Comparison of ENCODE assay signal across 9 cellular contexts in genomic region chr19:36113425-36113824, GRCh38. TPM values are rescaled to one million over a fixed set of nuclear protein-coding genes. Genes with fewer than 3 reads are reported as not detected.
DNase-seq lines count a peak whose midpoint lies in the region; ATAC-seq and TF ChIP-seq lines count a peak whose summit lies in the region.
"Had no signal": no experiment of that assay in that cellular context is flagged by ENCODE, and none has a peak within 500 bp of the region (broad histone marks: within the 10 kb centered on the region; RNA-seq: fewer than 3 reads in every experiment).

No MANE protein-coding gene starts in this region.

- H3K27me3 ChIP-seq in HUES48 (ENCODE audit: control insufficient read depth, insufficient read depth, low read length) (no peaks in the 10 kb centered on the region), mucosa of stomach (ENCODE audit: control insufficient read depth, insufficient read depth, low read length) (no peaks in the 10 kb centered on the region)

- TF ChIP-seq CTCF in AG04449 (IDR thresholded peaks at IDR 0.05; ENCODE audit: insufficient read depth, low read length, missing control alignments) (no peak), brain (conservative IDR thresholded peaks at IDR 0.05) (no peak)

- no peak for ATAC-seq in GM21723 (IDR thresholded peaks at IDR 0.05; ENCODE audit: unreplicated experiment)
- ATAC-seq in HG03159 (IDR thresholded peaks at IDR 0.05; ENCODE audit: unreplicated experiment) = no peak
- no peak for ATAC-seq in HG03095 (IDR thresholded peaks at IDR 0.05; ENCODE audit: unreplicated experiment)

- CTCF ChIA-PET in AG04449 (lab: Yijun Ruan, JAX) = no interaction called here

- H3K4me3 ChIP-seq in AG04449 (ENCODE audit: low read depth, low read length) (peak overlapping the region; percentile 92), HUES48 (ENCODE audit: low read depth, low read length) (peak overlapping the region; percentile 99), mucosa of stomach (ENCODE audit: low read length) (no peak overlapping the region)

- H3K27ac ChIP-seq in HUES48 (ENCODE audit: low read depth, low read length) = no peak overlapping the region

- peaks cover 0 to 6% (median 0%) of the 10 kb centered on the region in 5 experiments for H3K9me3 Mint-ChIP-seq in brain

- peak overlapping the region; percentile 92 to 99 (median 95) for H3K4me3 Mint-ChIP-seq in brain

- peak overlapping the region; percentile 59 to 99 (median 97) for H3K27ac Mint-ChIP-seq in brain

- H3K36me3 ChIP-seq in HUES48 (ENCODE audit: control insufficient read depth, insufficient read depth, low read length) = peaks cover 34% of the 10 kb centered on the region
- no peaks in the 10 kb centered on the region for H3K36me3 ChIP-seq in mucosa of stomach (ENCODE audit: control insufficient read depth, insufficient read depth, low read length)

- H3K9ac ChIP-seq in HUES48 (ENCODE audit: low read depth, low read length) (0 out of 2 replicates have a peak overlapping the region, but pooled peaks have one; percentile 85), mucosa of stomach (ENCODE audit: low read length) (peak overlapping the region; percentile 85)

- peaks cover 13% of the 10 kb centered on the region for H3K4me1 ChIP-seq in HUES48 (ENCODE audit: control insufficient read depth, insufficient read depth, low read length)
- H3K4me1 ChIP-seq in mucosa of stomach (ENCODE audit: control insufficient read depth, insufficient read depth, low read length) = peaks cover 14% of the 10 kb centered on the region

- H3K4me1 Mint-ChIP-seq in brain = peaks cover 34% of the 10 kb centered on the region

- DNase-seq in AG04449 (ENCODE audit: low read depth, low spot score) (no peak), epidermal melanocyte (ENCODE audit: insufficient read length, low spot score) (no peak)
- DNase-seq: OCI-M1 had no signal

- H3K27me3 Mint-ChIP-seq in brain = peaks cover 18% of the 10 kb centered on the region

- POLR2A ChIA-PET in AG04449 (lab: Yijun Ruan, JAX) = no interaction called here

- H3K9me3 ChIP-seq in HUES48 (ENCODE audit: control insufficient read depth, insufficient read depth, low read length) (no peaks in the 10 kb centered on the region), mucosa of stomach (ENCODE audit: control insufficient read depth, low read length) (no peaks in the 10 kb centered on the region)

- peaks cover 38% of the 10 kb centered on the region for H3K36me3 Mint-ChIP-seq in brain

RNA-seq across cellular contexts. Expression of gene POLR2I, which starts 1.2 kb away (rescaled TPM):
- 230 TPM for polyA plus RNA-seq in brain (ENCODE audit: insufficient read depth, low read depth, low replicate concordance)

RNA-seq across cellular contexts. Expression of gene TBCB, which starts 1.8 kb away (rescaled TPM):
- polyA plus RNA-seq in brain (ENCODE audit: insufficient read depth, low read depth, low replicate concordance) = 684 TPM

RNA-seq across cellular contexts. Expression of gene OVOL3, which starts 2.5 kb away (rescaled TPM):
- not detected for polyA plus RNA-seq in brain (ENCODE audit: insufficient read depth, low read depth, low replicate concordance)

RNA-seq across cellular contexts. Expression of gene CAPNS1, which starts 26.4 kb away (rescaled TPM):
- polyA plus RNA-seq in brain (ENCODE audit: insufficient read depth, low read depth, low replicate concordance) = 1,323 TPM

RNA-seq across cellular contexts. Expression of gene COX7A1, which starts 38.8 kb away (rescaled TPM):
- polyA plus RNA-seq in brain (ENCODE audit: insufficient read depth, low read depth, low replicate concordance) = 26.6 TPM
